13 cellular contexts compared by ENCODE assay signal in genomic region chr2:9800639-9800974, GRCh38. TPM values are rescaled to one million over a fixed set of nuclear protein-coding genes. Genes with fewer than 3 reads are reported as not detected.
DNase-seq lines count a peak whose midpoint lies in the region; ATAC-seq, FAIRE-seq and TF ChIP-seq lines count a peak whose summit lies in the region.
"Had no signal": no experiment of that assay in that cellular context is flagged by ENCODE, and none has a peak within 500 bp of the region (broad histone marks: within the 10 kb centered on the region; RNA-seq: fewer than 3 reads in every experiment).

No MANE protein-coding gene starts in this region.

- H3K4me3 ChIP-seq in K562 (no peak overlapping the region), right atrium auricular region (no peak overlapping the region), suprapubic skin (no peak overlapping the region)
- H3K4me3 ChIP-seq: stomach had no signal

- H3K27ac ChIP-seq in K562 (ENCODE audit: extremely low read depth, low read depth, low read length) (no peak overlapping the region), right atrium auricular region (peak overlapping the region; percentile 66 to 68), suprapubic skin (peak overlapping the region; percentile 92)

- in situ Hi-C loops in K562 (cut with MboI) = loop anchor here (25.0 kb wide), 1 partner anchor 862 kb away; no protein-coding TSS in a partner anchor

- WGBS in K562 (ENCODE audit: insufficient coverage, low coverage, missing lambda C conversion rate) = 89% methylated on average over 3 of the region's 5 CpGs
- 51% methylated on average over 5 of the region's 5 CpGs for WGBS in suprapubic skin

- peak overlapping the region; percentile 70; the same call in 1 of the 2 replicates for H3K4me3 Mint-ChIP-seq in HFFc6

- DNase-seq in HFFc6 (no peak), K562 (ENCODE audit: extremely low read depth in 1 of 4, low spot score in 3 of 4) (no peak), right atrium auricular region (ENCODE audit: low spot score) (no peak), suprapubic skin (ENCODE audit: low spot score in 2 of 2) (no peak), cerebellar nuclear complex (lab: John Stamatoyannopoulos, UW) (no peak), GF-D8 (lab: John Stamatoyannopoulos, UW) (no peak), hypothalamus (lab: John Stamatoyannopoulos, UW) (no peak)
- DNase-seq in central memory CD4-positive, alpha-beta T cell = no peak
- DNase-seq: activated CD4-positive, CD25-positive, alpha-beta regulatory T cell; stomach had no signal

- no peaks in the 10 kb centered on the region for H3K9me3 Mint-ChIP-seq in HFFc6
- H3K9me3 Mint-ChIP-seq: naive thymus-derived CD8-positive, alpha-beta T cell had no signal

- H3K27me3 Mint-ChIP-seq in HFFc6 (ENCODE audit: insufficient read depth) = peaks cover 2% of the 10 kb centered on the region

- H3K4me1 ChIP-seq in K562 (replicated peaks in 1 of 2; ENCODE audit: control insufficient read depth in 2 of 2, insufficient read depth in 2 of 2, low read length in 2 of 2) (peaks cover 23 to 39% of the 10 kb centered on the region in 2 experiments), right atrium auricular region (peaks cover 0 to 40% of the 10 kb centered on the region in 2 donors), suprapubic skin (peaks cover 74% of the 10 kb centered on the region)

- TF ChIP-seq RAD21 in K562 (CRISPR knock-in tag; conservative IDR thresholded peaks at IDR 0.05 in 1 of 2, IDR thresholded peaks at IDR 0.05 in 1 of 2) = no peak

- TF ChIP-seq POLR2A in K562 (conservative IDR thresholded peaks at IDR 0.05) (no peak), suprapubic skin (IDR thresholded peaks at IDR 0.05) (no peak)

- no peaks in the 10 kb centered on the region for H3K9me1 ChIP-seq in K562 (ENCODE audit: control insufficient read depth, insufficient read depth, low read length)

- no peaks in the 10 kb centered on the region for H3K36me3 Mint-ChIP-seq in HFFc6 (ENCODE audit: low read depth)
- H3K36me3 Mint-ChIP-seq: naive thymus-derived CD8-positive, alpha-beta T cell had no signal

- H3K27ac Mint-ChIP-seq in HFFc6 = peak overlapping the region; percentile 94

- CTCF ChIA-PET in K562 (lab: Yijun Ruan, JAX; ENCODE audit: low intra/inter-chr PET ratio) = interaction anchor here (1.3 to 2.4 kb wide), 3 partner anchors 31 to 248 kb away, joined by 4 to 11 read pairs (median 4); no protein-coding TSS in a partner anchor

- H4K20me1 ChIP-seq in K562 (replicated peaks; ENCODE audit: control insufficient read depth, insufficient read depth, low read length) = no peaks in the 10 kb centered on the region

- BruUV-seq in K562 (replicated peaks; lab: Mats Ljungman, UMichigan) = no TSS peak

- no peak for TF ChIP-seq CTCF in HFFc6 (IDR thresholded peaks at IDR 0.05)
- no peak for TF ChIP-seq CTCF in K562 (IDR thresholded peaks at IDR 0.05 in 2 of 3, conservative IDR thresholded peaks at IDR 0.05 in 1 of 3; ENCODE audit: insufficient read depth in 2 of 3, low read depth in 1 of 3, low read length in 3 of 3)
- TF ChIP-seq CTCF in right atrium auricular region (IDR thresholded peaks at IDR 0.05) = no peak
- TF ChIP-seq CTCF in suprapubic skin (IDR thresholded peaks at IDR 0.05) = no peak

- H3K27me3 ChIP-seq in K562 (ENCODE audit: control insufficient read depth in 2 of 2, insufficient read depth in 2 of 2, low read length in 2 of 2) = no peaks in the 10 kb centered on the region
- H3K27me3 ChIP-seq in right atrium auricular region = no peaks in the 10 kb centered on the region
- no peaks in the 10 kb centered on the region for H3K27me3 ChIP-seq in suprapubic skin
- H3K27me3 ChIP-seq: stomach had no signal

- peak overlapping the region; percentile 94 for H2AFZ ChIP-seq in K562 (ENCODE audit: low read depth, low read length)

- peak overlapping the region in 1 of 2 experiments; percentile 79; a peak in 1 of 4 replicates for H3K9ac ChIP-seq in K562 (ENCODE audit: insufficient read depth in 1 of 2, low read depth in 2 of 2, low read length in 2 of 2)

- no peak overlapping the region for H3K4me2 ChIP-seq in K562 (ENCODE audit: insufficient read depth, low read length)

- peaks cover 46% of the 10 kb centered on the region for H3K4me1 Mint-ChIP-seq in HFFc6 (ENCODE audit: low read depth)

- no peak for ATAC-seq in K562

- FAIRE-seq in K562 (lab: Jason Lieb, UNC) = no peak
- FAIRE-seq: frontal cortex, H54 had no signal

- POLR2A ChIA-PET in K562 (lab: Yijun Ruan, JAX) = interaction anchor here (0.6 to 1.1 kb wide), 2 partner anchors 140 to 311 kb away, joined by 4 read pairs; no protein-coding TSS in a partner anchor

- TF ChIP-seq EP300 in K562 (IDR thresholded peaks at IDR 0.05; ENCODE audit: low read length) (no peak), suprapubic skin (IDR thresholded peaks at IDR 0.05) (no peak)

- intact Hi-C loops in K562 (cut with micrococcal nuclease) = loop anchor here (10.0 kb wide), 1 partner anchor 634 kb away; no protein-coding TSS in a partner anchor

- H3K36me3 ChIP-seq in K562 (ENCODE audit: control insufficient read depth, insufficient read depth, low read length) (no peaks in the 10 kb centered on the region), right atrium auricular region (no peaks in the 10 kb centered on the region), suprapubic skin (no peaks in the 10 kb centered on the region)
- H3K36me3 ChIP-seq: stomach had no signal

- H3K9me3 ChIP-seq in K562 (replicated peaks; ENCODE audit: control insufficient read depth, insufficient read depth, low read depth, low read length) = no peaks in the 10 kb centered on the region
- no peaks in the 10 kb centered on the region for H3K9me3 ChIP-seq in right atrium auricular region
- no peaks in the 10 kb centered on the region for H3K9me3 ChIP-seq in suprapubic skin
- H3K9me3 ChIP-seq: stomach had no signal

- H3K79me2 ChIP-seq in K562 (ENCODE audit: control insufficient read depth, insufficient read depth, low read length) = no peaks in the 10 kb centered on the region

TF ChIP-seq in K562, 482 proteins besides CTCF, POLR2A, EP300 and RAD21:
- TF ChIP-seq KDM2B (CRISPR knock-in tag; IDR thresholded peaks at IDR 0.05) (no peak), PHF20 (IDR thresholded peaks at IDR 0.05; ENCODE audit: partially characterized antibody) (no peak), ZNF175 (CRISPR knock-in tag; IDR thresholded peaks at IDR 0.05; ENCODE audit: low read depth) (no peak)
- TF ChIP-seq, protein P1, sequence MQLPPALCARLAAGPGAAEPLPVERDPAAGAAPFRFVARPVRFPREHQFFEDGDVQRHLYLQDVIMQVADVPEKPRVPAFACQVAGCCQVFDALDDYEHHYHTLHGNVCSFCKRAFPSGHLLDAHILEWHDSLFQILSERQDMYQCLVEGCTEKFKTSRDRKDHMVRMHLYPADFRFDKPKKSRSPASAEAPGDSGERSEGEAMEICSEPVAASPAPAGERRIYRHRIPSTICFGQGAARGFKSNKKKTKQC (CRISPR knock-in tag; IDR thresholded peaks at IDR 0.05) = 0 out of 2 replicates have a peak, but pooled peaks have one; percentile 23

RNA-seq across cellular contexts. Expression of gene TAF1B, which starts 42.7 kb away (rescaled TPM):
- total RNA-seq in HFFc6 (2021; fragmentation: NEBNext Ultra II Directional; extraction: Animal tissue kit (Norgen Biotek cat#: 25700)) = 10 to 100 TPM; 17.3 to 24.0 (median 22.3) TPM
- 21.8 and 60.0 TPM in 2 replicates for total RNA-seq in K562 (2011; cell fraction: chromatin; rRNA removed; ENCODE audit: low replicate concordance)
- total RNA-seq in K562 (2011; cell fraction: nucleolus; rRNA removed) = 8.7 and 11.8 TPM in 2 replicates
- 28.4 and 35.4 TPM in 2 replicates for total RNA-seq in K562 (2011; cell fraction: nucleoplasm; rRNA removed)
- total RNA-seq in K562 (2014; rRNA removed) = 8.8 and 15.3 TPM in 2 replicates
- 25.1 and 28.4 TPM in 2 replicates for total RNA-seq in K562 (2014; rRNA removed; fragmentation: Illumina TruSeq; extraction: Trizol)
- 24.3 and 24.8 TPM in 2 replicates for total RNA-seq in K562 (2015; rRNA removed; fragmentation: Illumina TruSeq; extraction: Trizol)
- total RNA-seq in K562 (2021) = 20.4 and 20.7 TPM in 2 replicates
- 11.5 and 17.3 TPM in 2 replicates for polyA plus RNA-seq in K562 (2011; rRNA removed)
- polyA plus RNA-seq in K562 (2011; cell fraction: cytosol; rRNA removed) = 3.0 and 4.9 TPM in 2 replicates
- polyA plus RNA-seq in K562 (2011; cell fraction: nucleus; rRNA removed) = 10.8 and 13.1 TPM in 2 replicates
- 9.6 and 9.9 TPM in 2 replicates for polyA plus RNA-seq in K562 (2012)
- 15.0 and 16.8 TPM in 2 replicates for polyA plus RNA-seq in K562 (2014; fragmentation: Illumina TruSeq; extraction: Trizol)
- polyA plus RNA-seq in K562 (2014; fragmentation: Nextera tagmentation; extraction: Ambion mirVana) = 10 to 100 TPM; 13.2 to 17.4 TPM
- polyA plus RNA-seq in K562 (2014; rRNA removed) = 9.9 and 12.9 TPM in 2 replicates
- polyA minus RNA-seq in K562 (2011; rRNA and poly(A)+ RNA removed) = 27.9 and 37.5 TPM in 2 replicates
- polyA minus RNA-seq in K562 (2011; cell fraction: cytosol; rRNA and poly(A)+ RNA removed) = 11.2 and 13.0 TPM in 2 replicates
- polyA minus RNA-seq in K562 (2011; cell fraction: nucleus; rRNA and poly(A)+ RNA removed) = 26.1 and 43.8 TPM in 2 replicates
- 1 to 10 TPM; 4.0 to 6.1 TPM for total RNA-seq in right atrium auricular region
- 10 to 100 TPM; 12.7 to 24.0 (median 18.0) TPM for total RNA-seq in suprapubic skin
